8 cellular contexts compared by ENCODE assay signal in genomic region chr17:39863918-39864746, GRCh38. TPM values are rescaled to one million over a fixed set of nuclear protein-coding genes. Genes with fewer than 3 reads are reported as not detected.
DNase-seq lines count a peak whose midpoint lies in the region; ATAC-seq and TF ChIP-seq lines count a peak whose summit lies in the region.

Gene IKZF3, minus strand, starts transcription at chr17:39864312. Its CDS starts 186 bp downstream, at chr17:39864126.

- no peak for TF ChIP-seq POLR2A in suprapubic skin (IDR thresholded peaks at IDR 0.05)

- H3K27me3 Mint-ChIP-seq in activated CD4-positive, alpha-beta memory T cell treated with anti-CD3 and anti-CD28 coated beads, Interleukin-2, amount 10 ng/mL, durations not matched to agents 7 days and 5 days: no peaks in the 10 kb centered on the region
- H3K27me3 Mint-ChIP-seq in endodermal cell (ENCODE audit: insufficient read depth): peaks cover 80% of the 10 kb centered on the region
- no peaks in the 10 kb centered on the region for H3K27me3 Mint-ChIP-seq in natural killer cell treated with Interleukin-12 subunit alpha and Interleukin-12 subunit beta and Interleukin-15 and Interleukin-18, amount 100 ng/mL, for 72 hours

- H3K27me3 ChIP-seq in DND-41 (ENCODE audit: insufficient read depth, low read length, poor library complexity): peaks cover 59% of the 10 kb centered on the region
- peaks cover 86% of the 10 kb centered on the region for H3K27me3 ChIP-seq in GM23248 (replicated peaks; ENCODE audit: insufficient read depth)
- peaks cover 63% of the 10 kb centered on the region for H3K27me3 ChIP-seq in endodermal cell (ENCODE audit: control insufficient read depth, insufficient read depth, low read length, poor library complexity, severe bottlenecking)
- H3K27me3 ChIP-seq in suprapubic skin: peaks cover 94% of the 10 kb centered on the region

- 10 to 13% methylated on average over 40 to 50 of the region's 50 CpGs for WGBS in GM23248 (ENCODE audit: low coverage in 1 of 2, low lambda C conversion rate in 2 of 2, missing lambda C conversion rate in 2 of 2), 2 experiments
- 10 to 11% methylated on average over 24 to 50 of the region's 50 CpGs for WGBS in endodermal cell (ENCODE audit: insufficient coverage in 1 of 2, insufficient read length in 1 of 2), 2 experiments
- WGBS in suprapubic skin: 4% methylated on average over 48 of the region's 50 CpGs

- H3K4me1 ChIP-seq in DND-41 (ENCODE audit: insufficient read depth, low read length) (peaks cover 10% of the 10 kb centered on the region), GM23248 (ENCODE audit: insufficient read depth) (no peaks in the 10 kb centered on the region), endodermal cell (ENCODE audit: control insufficient read depth, insufficient read depth, low read length) (no peaks in the 10 kb centered on the region), suprapubic skin (peaks cover 14% of the 10 kb centered on the region)

- DNase-seq in DND-41 (peak; percentile 54), GM23248 (peak; percentile 37), NCI-H2107 (lab: John Stamatoyannopoulos, UW) (peak; percentile 71), endodermal cell (peak; percentile 95), suprapubic skin (ENCODE audit: low spot score in 2 of 2) (no peak), KG1 (lab: John Stamatoyannopoulos, UW) (no peak)
- peak; percentile 80 for DNase-seq in activated CD4-positive, alpha-beta memory T cell treated with anti-CD3 and anti-CD28 coated beads, Interleukin-2, amount 10 ng/mL, durations not matched to agents 7 days and 5 days
- DNase-seq in natural killer cell treated with Interleukin-12 subunit alpha and Interleukin-12 subunit beta and Interleukin-15 and Interleukin-18, amount 100 ng/mL, for 72 hours (ENCODE audit: low spot score): peak; percentile 93

- peaks cover 64% of the 10 kb centered on the region for H3K4me1 Mint-ChIP-seq in activated CD4-positive, alpha-beta memory T cell treated with anti-CD3 and anti-CD28 coated beads, Interleukin-2, amount 10 ng/mL, durations not matched to agents 7 days and 5 days
- no peaks in the 10 kb centered on the region for H3K4me1 Mint-ChIP-seq in endodermal cell
- peaks cover 48 to 53% of the 10 kb centered on the region in 2 donors for H3K4me1 Mint-ChIP-seq in natural killer cell treated with Interleukin-12 subunit alpha and Interleukin-12 subunit beta and Interleukin-15 and Interleukin-18, amount 100 ng/mL, for 72 hours (ENCODE audit: low read depth in 2 of 2)

- H3K9ac ChIP-seq in DND-41 (ENCODE audit: low read depth, low read length) (peak within 1 kb of the TSS; percentile 22; the same call in 1 of the 2 replicates), GM23248 (no peak within 1 kb of the TSS), endodermal cell (ENCODE audit: extremely low read depth, low read length, poor library complexity, severe bottlenecking) (no peak within 1 kb of the TSS)

- H4K20me1 ChIP-seq in DND-41 (ENCODE audit: insufficient read depth, low read length): no peaks in the 10 kb centered on the region
- no peaks in the 10 kb centered on the region for H4K20me1 ChIP-seq in GM23248 (ENCODE audit: insufficient read depth)

- H3K27ac Mint-ChIP-seq in activated CD4-positive, alpha-beta memory T cell treated with anti-CD3 and anti-CD28 coated beads, Interleukin-2, amount 10 ng/mL, durations not matched to agents 7 days and 5 days: peak within 1 kb of the TSS; percentile 80
- no peak within 1 kb of the TSS for H3K27ac Mint-ChIP-seq in endodermal cell
- peak within 1 kb of the TSS; percentile 83 to 99 for H3K27ac Mint-ChIP-seq in natural killer cell treated with Interleukin-12 subunit alpha and Interleukin-12 subunit beta and Interleukin-15 and Interleukin-18, amount 100 ng/mL, for 72 hours

- ATAC-seq in DND-41 (ENCODE audit: insufficient read depth, low read depth): peak; percentile 89
- peak; percentile 86 to 98 for ATAC-seq in natural killer cell treated with Interleukin-12 subunit alpha and Interleukin-12 subunit beta and Interleukin-15 and Interleukin-18, amount 100 ng/mL, for 72 hours

- no peaks in the 10 kb centered on the region for H3F3A ChIP-seq in GM23248 (ENCODE audit: insufficient read depth)

- H3K79me2 ChIP-seq in DND-41 (ENCODE audit: insufficient read depth, low read length) (no peaks in the 10 kb centered on the region), GM23248 (ENCODE audit: insufficient read depth) (no peaks in the 10 kb centered on the region)

- H3K36me3 Mint-ChIP-seq in activated CD4-positive, alpha-beta memory T cell treated with anti-CD3 and anti-CD28 coated beads, Interleukin-2, amount 10 ng/mL, durations not matched to agents 7 days and 5 days (ENCODE audit: low read depth): peaks cover 3% of the 10 kb centered on the region
- H3K36me3 Mint-ChIP-seq in endodermal cell (ENCODE audit: low read depth): no peaks in the 10 kb centered on the region
- peaks cover 16% of the 10 kb centered on the region for H3K36me3 Mint-ChIP-seq in natural killer cell treated with Interleukin-12 subunit alpha and Interleukin-12 subunit beta and Interleukin-15 and Interleukin-18, amount 100 ng/mL, for 72 hours

- peak within 1 kb of the TSS; percentile 84 for H3K4me3 Mint-ChIP-seq in activated CD4-positive, alpha-beta memory T cell treated with anti-CD3 and anti-CD28 coated beads, Interleukin-2, amount 10 ng/mL, durations not matched to agents 7 days and 5 days
- no peak within 1 kb of the TSS for H3K4me3 Mint-ChIP-seq in endodermal cell
- H3K4me3 Mint-ChIP-seq in natural killer cell treated with Interleukin-12 subunit alpha and Interleukin-12 subunit beta and Interleukin-15 and Interleukin-18, amount 100 ng/mL, for 72 hours: peak within 1 kb of the TSS; percentile 97

- no peaks in the 10 kb centered on the region for H3K9me2 ChIP-seq in GM23248 (ENCODE audit: insufficient read depth)

- CTCF ChIA-PET in activated CD4-positive, alpha-beta memory T cell treated with anti-CD3 and anti-CD28 coated beads, Interleukin-2, amount 10 ng/mL, durations not matched to agents 7 days and 5 days (lab: Charles Lee): interaction anchor here (0.8 to 1.6 kb wide), 9 partner anchors 9 to 242 kb away, joined by 3 to 4 read pairs (median 3); no protein-coding TSS in a partner anchor

- H3K9me3 Mint-ChIP-seq in activated CD4-positive, alpha-beta memory T cell treated with anti-CD3 and anti-CD28 coated beads, Interleukin-2, amount 10 ng/mL, durations not matched to agents 7 days and 5 days: peaks cover 2% of the 10 kb centered on the region
- peaks cover 16% of the 10 kb centered on the region for H3K9me3 Mint-ChIP-seq in endodermal cell
- no peaks in the 10 kb centered on the region for H3K9me3 Mint-ChIP-seq in natural killer cell treated with Interleukin-12 subunit alpha and Interleukin-12 subunit beta and Interleukin-15 and Interleukin-18, amount 100 ng/mL, for 72 hours

- no peak for TF ChIP-seq EP300 in suprapubic skin (IDR thresholded peaks at IDR 0.05)

- no peak within 1 kb of the TSS for H3K27ac ChIP-seq in DND-41 (ENCODE audit: low read length)
- H3K27ac ChIP-seq in GM23248: no peak within 1 kb of the TSS
- no peak within 1 kb of the TSS for H3K27ac ChIP-seq in endodermal cell (ENCODE audit: low read depth, low read length)
- no peak within 1 kb of the TSS for H3K27ac ChIP-seq in suprapubic skin

- H3K4me3 ChIP-seq in DND-41 (ENCODE audit: low read depth in 1 of 2, low read length in 2 of 2) (peak within 1 kb of the TSS in 1 of 2 experiments; percentile 30; a peak in 2 of 4 replicates), GM23248 (no peak within 1 kb of the TSS; the same call in 1 of the 2 replicates), endodermal cell (ENCODE audit: low read length) (no peak within 1 kb of the TSS), suprapubic skin (peak within 1 kb of the TSS; percentile 34)

- POLR2A ChIA-PET in activated CD4-positive, alpha-beta memory T cell treated with anti-CD3 and anti-CD28 coated beads, Interleukin-2, amount 10 ng/mL, durations not matched to agents 7 days and 5 days (lab: Charles Lee): interaction anchor here (0.8 to 6.2 kb wide), 16 partner anchors 17 to 176 kb away, joined by 3 to 43 read pairs (median 6); partner anchors contain the start of genes PGAP3 and PSMD3

- H3K9me3 ChIP-seq in DND-41 (ENCODE audit: insufficient read depth, low read length, severe bottlenecking): no peaks in the 10 kb centered on the region
- H3K9me3 ChIP-seq in GM23248 (ENCODE audit: low read depth): no peaks in the 10 kb centered on the region
- no peaks in the 10 kb centered on the region for H3K9me3 ChIP-seq in endodermal cell (ENCODE audit: control insufficient read depth, low read length)
- H3K9me3 ChIP-seq in suprapubic skin: no peaks in the 10 kb centered on the region

- peak within 1 kb of the TSS; percentile 33; the same call in 1 of the 2 replicates for H2AFZ ChIP-seq in DND-41 (ENCODE audit: low read depth, low read length)
- 0 out of 2 replicates have a peak within 1 kb of the TSS, but pooled peaks have one; percentile 18 for H2AFZ ChIP-seq in GM23248

- H3K4me2 ChIP-seq in DND-41 (ENCODE audit: insufficient read depth, low read length) (peak within 1 kb of the TSS; percentile 58), GM23248 (ENCODE audit: unreplicated experiment) (peak within 1 kb of the TSS; percentile 31)

- TF ChIP-seq CTCF in DND-41 (IDR thresholded peaks at IDR 0.05; ENCODE audit: borderline replicate concordance, extremely low read depth, low read length, poor library complexity, severe bottlenecking) (peak; percentile 53), endodermal cell (conservative IDR thresholded peaks at IDR 0.05) (peak; percentile 49), suprapubic skin (IDR thresholded peaks at IDR 0.05) (no peak)

- no peaks in the 10 kb centered on the region for H3K36me3 ChIP-seq in DND-41 (ENCODE audit: insufficient read depth, low read length)
- H3K36me3 ChIP-seq in GM23248 (ENCODE audit: low read depth): no peaks in the 10 kb centered on the region
- no peaks in the 10 kb centered on the region for H3K36me3 ChIP-seq in endodermal cell (ENCODE audit: control insufficient read depth, insufficient read depth, low read length)
- no peaks in the 10 kb centered on the region for H3K36me3 ChIP-seq in suprapubic skin

- in situ Hi-C loops in GM23248 (cut with MboI): no loop called here

RNA-seq across cellular contexts. Expression of gene IKZF3, which starts in this region (rescaled TPM):
- not detected in 2 replicates for total RNA-seq in GM23248 (2014; rRNA removed; shearing (Covaris generic))
- 0.09 and 0.11 TPM in 2 replicates for polyA plus RNA-seq in GM23248 (2016; fragmentation: Nextera tagmentation; extraction: Ambion mirVana)
- total RNA-seq in activated CD4-positive, alpha-beta memory T cell treated with anti-CD3 and anti-CD28 coated beads, Interleukin-2, amount 10 ng/mL, durations not matched to agents 7 days and 5 days: 10 to 100 TPM; 37.9 to 38.2 TPM
- total RNA-seq in endodermal cell (under 1 TPM; 0.11 to 0.18 TPM), suprapubic skin (1 to 10 TPM in 2 of 4 donors, under 1 TPM in 2; 0.60 to 1.9 (median 1.1) TPM)
- polyA plus RNA-seq in endodermal cell (2013, experiment 1 of 2): not detected
- polyA plus RNA-seq in endodermal cell (2013, experiment 2 of 2): not detected
- total RNA-seq in natural killer cell treated with Interleukin-12 subunit alpha and Interleukin-12 subunit beta and Interleukin-15 and Interleukin-18, amount 100 ng/mL, for 72 hours: 10 to 100 TPM; 65.5 to 80.9 TPM

Comparison
In these comparisons a context has a peak if more than half of its experiments do, and no peak if none do; other contexts are left out.
1. RNA of gene IKZF3 (total RNA-seq): 65.5 to 80.9 TPM in natural killer cell treated with Interleukin-12 subunit alpha and Interleukin-12 subunit beta and Interleukin-15 and Interleukin-18, amount 100 ng/mL, for 72 hours and 37.9 to 38.2 TPM in activated CD4-positive, alpha-beta memory T cell treated with anti-CD3 and anti-CD28 coated beads, Interleukin-2, amount 10 ng/mL, durations not matched to agents 7 days and 5 days; 0.60 to 1.9 TPM in suprapubic skin, 0.11 to 0.18 TPM in endodermal cell and not detected in GM23248; every median in the first group is over 10 times any median in the second.
2. Peak in DNase-seq and H3K4me2 ChIP-seq in GM23248; RNA of the gene not detected or under 1 TPM.
3. Peak in DNase-seq in endodermal cell; RNA of the gene not detected or under 1 TPM.
4. DNase-seq: peak in DND-41 (single experiment), NCI-H2107 (single experiment), activated CD4-positive, alpha-beta memory T cell treated with anti-CD3 and anti-CD28 coated beads, Interleukin-2, amount 10 ng/mL, durations not matched to agents 7 days and 5 days (single experiment) and natural killer cell treated with Interleukin-12 subunit alpha and Interleukin-12 subunit beta and Interleukin-15 and Interleukin-18, amount 100 ng/mL, for 72 hours (single experiment); none in suprapubic skin (0 of 2) and KG1 (single experiment).
5. CTCF ChIP-seq: peak in DND-41 (single experiment) and endodermal cell (single experiment); none in suprapubic skin (0 of 2).